In the genomic region with DNA sequence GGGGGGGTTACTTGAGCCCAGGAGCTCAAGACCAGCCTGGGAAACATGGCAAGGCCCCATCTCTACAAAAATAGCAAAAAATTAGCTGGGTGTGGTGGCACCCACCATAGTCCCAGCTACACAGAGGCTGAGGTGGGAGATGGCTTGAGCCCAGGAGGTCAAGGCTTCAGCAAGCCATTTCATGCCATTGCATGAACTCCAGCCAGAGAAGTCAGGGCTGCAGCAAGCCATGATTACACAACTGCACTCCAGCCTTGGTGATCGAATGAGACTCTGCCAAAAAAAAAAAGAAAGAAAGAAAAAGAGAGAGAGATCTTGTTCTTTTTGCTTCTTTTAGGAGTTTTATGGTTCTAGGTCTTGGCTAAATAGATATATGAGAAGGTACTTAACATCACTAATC, we compare ENCODE assay signal across 22 cellular contexts.
"Had no signal": no experiment of that assay in that cellular context is flagged by ENCODE, and none has a peak within 500 bp of the region (broad histone marks: within the 10 kb centered on the region; RNA-seq: fewer than 3 reads in every experiment).

No MANE protein-coding gene starts in this region.

- H3K27me3 ChIP-seq: esophagus squamous epithelium, gastrocnemius medialis, neural progenitor cell, thyroid gland, vagina had no signal

- H3K4me3 ChIP-seq: coronary artery, esophagus squamous epithelium, gastrocnemius medialis, neural progenitor cell, psoas muscle, thyroid gland, vagina had no signal

- H3K27ac ChIP-seq: coronary artery, esophagus squamous epithelium, gastrocnemius medialis, neural progenitor cell, psoas muscle, thyroid gland, vagina had no signal

- H3K4me1 ChIP-seq: esophagus squamous epithelium, gastrocnemius medialis, psoas muscle, thyroid gland had no signal

- H3K4me2 ChIP-seq: neural progenitor cell had no signal

- H2AFZ ChIP-seq: neural progenitor cell had no signal

- H3K9me3 ChIP-seq: esophagus squamous epithelium, gastrocnemius medialis, psoas muscle, thyroid gland, vagina had no signal

- DNase-seq: dermis blood vessel endothelial cell; effector memory CD4-positive, alpha-beta T cell; esophagus squamous epithelium; foreskin fibroblast; gastrocnemius medialis; left colon; mesenchymal stem cell; midbrain; naive thymus-derived CD4-positive, alpha-beta T cell; nucleus accumbens; posterior cingulate gyrus; psoas muscle; small intestine; stimulated activated CD4-positive, alpha-beta T cell treated with anti-CD3 and anti-CD28 coated beads, Interleukin-15, amount 100 ng/mL, for 24 hours; stimulated activated CD4-positive, alpha-beta T cell treated with anti-CD3 and anti-CD28 coated beads, Interleukin-2, amount 100 ng/mL, for 48 hours; stimulated activated naive B cell treated with anti-CD40 and anti-IgM and Interleukin-4, amounts not matched to agents 10 μg/mL and 1 μg/mL and 100 μg/mL, for 72 hours; thyroid gland; trophoblast cell had no signal

- ATAC-seq: gastrocnemius medialis; left colon; naive thymus-derived CD4-positive, alpha-beta T cell; psoas muscle; right cardiac atrium; stimulated activated naive B cell treated with anti-CD40 and anti-IgM and Interleukin-4, amounts not matched to agents 10 μg/mL and 1 μg/mL and 100 μg/mL, for 72 hours had no signal

- H3K9ac ChIP-seq: neural progenitor cell had no signal

- H3K36me3 ChIP-seq: esophagus squamous epithelium, gastrocnemius medialis, neural progenitor cell, thyroid gland, vagina had no signal
